ENCODE assay signal across 14 cellular contexts in genomic region chr7:134730359-134730758, GRCh38. TPM values are rescaled to one million over a fixed set of nuclear protein-coding genes. Genes with fewer than 3 reads are reported as not detected.
DNase-seq lines count a peak whose midpoint lies in the region; ATAC-seq and TF ChIP-seq lines count a peak whose summit lies in the region.
"Had no signal": no experiment of that assay in that cellular context is flagged by ENCODE, and none has a peak within 500 bp of the region (broad histone marks: within the 10 kb centered on the region; RNA-seq: fewer than 3 reads in every experiment).

No MANE protein-coding gene starts in this region.

- no peak overlapping the region for H3K4me3 Mint-ChIP-seq in activated T-helper 17 cell treated with anti-CD3 and anti-CD28 coated beads, Interleukin-2, amount 50 U/mL, for 72 hours
- H3K4me3 Mint-ChIP-seq: central memory CD8-positive, alpha-beta T cell had no signal

- no peak for TF ChIP-seq EP300 in sigmoid colon (IDR thresholded peaks at IDR 0.05)

- H3K9ac ChIP-seq in BLaER1 treated with 17β-estradiol and CSF1 and Interleukin-3, amounts not matched to agents 10 nM and 100 nM, result no peak overlapping the region

- TF ChIP-seq POLR2A in sigmoid colon (IDR thresholded peaks at IDR 0.05), result no peak

- no peak for TF ChIP-seq CTCF in fibroblast of the aortic adventitia (IDR thresholded peaks at IDR 0.05; ENCODE audit: insufficient read depth, low read length)
- TF ChIP-seq CTCF in sigmoid colon (IDR thresholded peaks at IDR 0.05), result no peak

- H4K20me1 ChIP-seq in BLaER1 treated with 17β-estradiol and CSF1 and Interleukin-3, amounts not matched to agents 10 nM and 100 nM, result no peaks in the 10 kb centered on the region

- H3K27me3 ChIP-seq in BLaER1 treated with 17β-estradiol and CSF1 and Interleukin-3, amounts not matched to agents 10 nM and 100 nM, result no peaks in the 10 kb centered on the region
- no peaks in the 10 kb centered on the region for H3K27me3 ChIP-seq in sigmoid colon
- H3K27me3 ChIP-seq: BE2C, left lung had no signal

- peak overlapping the region in 7 of 11 experiments; percentile 3 to 49 (median 46); a peak in 7 of 22 replicates for H3K4me2 ChIP-seq in BLaER1 treated with 17β-estradiol and CSF1 and Interleukin-3, amounts not matched to agents 10 nM and 100 nM

- intact Hi-C loops in sigmoid colon (cut with DNase I), result no loop called here

- H3K4me3 ChIP-seq in BLaER1 treated with 17β-estradiol and CSF1 and Interleukin-3, amounts not matched to agents 10 nM and 100 nM, result no peak overlapping the region
- H3K4me3 ChIP-seq in fibroblast of the aortic adventitia (ENCODE audit: low read depth, low read length), result peak overlapping the region; percentile 19
- H3K4me3 ChIP-seq in sigmoid colon, result peak overlapping the region in 2 of 4 donors; percentile 5 to 17
- H3K4me3 ChIP-seq: left lung had no signal

- peaks cover 20% of the 10 kb centered on the region for H3K4me1 Mint-ChIP-seq in activated T-helper 17 cell treated with anti-CD3 and anti-CD28 coated beads, Interleukin-2, amount 50 U/mL, for 72 hours
- H3K4me1 Mint-ChIP-seq: central memory CD8-positive, alpha-beta T cell had no signal

- WGBS in sigmoid colon, 2 donors, result 3 to 35% methylated on average over 1 of the region's 1 CpG

- H3K27ac ChIP-seq in BLaER1 treated with 17β-estradiol and CSF1 and Interleukin-3, amounts not matched to agents 10 nM and 100 nM, result no peak overlapping the region
- H3K27ac ChIP-seq in sigmoid colon, result peak overlapping the region; percentile 75 to 92 (median 82)

- peaks cover 8% of the 10 kb centered on the region for H3K9me3 Mint-ChIP-seq in activated T-helper 17 cell treated with anti-CD3 and anti-CD28 coated beads, Interleukin-2, amount 50 U/mL, for 72 hours
- H3K9me3 Mint-ChIP-seq: central memory CD8-positive, alpha-beta T cell had no signal

- peaks cover 0 to 33% (median 18%) of the 10 kb centered on the region in 11 experiments; a peak in 19 of 22 replicates for H3K9me3 ChIP-seq in BLaER1 treated with 17β-estradiol and CSF1 and Interleukin-3, amounts not matched to agents 10 nM and 100 nM (replicated peaks in 1 of 11)
- H3K9me3 ChIP-seq in sigmoid colon, result no peaks in the 10 kb centered on the region
- H3K9me3 ChIP-seq: BE2C, left lung had no signal

- peak overlapping the region; percentile 58 for H3K27ac Mint-ChIP-seq in activated T-helper 17 cell treated with anti-CD3 and anti-CD28 coated beads, Interleukin-2, amount 50 U/mL, for 72 hours

- H3K27me3 Mint-ChIP-seq in activated T-helper 17 cell treated with anti-CD3 and anti-CD28 coated beads, Interleukin-2, amount 50 U/mL, for 72 hours, result peaks cover 4% of the 10 kb centered on the region
- H3K27me3 Mint-ChIP-seq: central memory CD8-positive, alpha-beta T cell had no signal

- ATAC-seq in activated T-helper 17 cell treated with anti-CD3 and anti-CD28 coated beads, Interleukin-2, amount 50 U/mL, for 72 hours (replicated peaks), result no peak
- ATAC-seq in HG02610 (IDR thresholded peaks at IDR 0.05; ENCODE audit: unreplicated experiment) (no peak), HG03039 (IDR thresholded peaks at IDR 0.05; ENCODE audit: unreplicated experiment) (no peak)
- ATAC-seq: left lung had no signal

- H3K36me3 Mint-ChIP-seq in activated T-helper 17 cell treated with anti-CD3 and anti-CD28 coated beads, Interleukin-2, amount 50 U/mL, for 72 hours (ENCODE audit: low read depth), result no peaks in the 10 kb centered on the region

- DNase-seq in fibroblast of the aortic adventitia (ENCODE audit: low read depth), result peak; percentile 85
- DNase-seq in sigmoid colon, result no peak
- DNase-seq in NCI-H2171 (lab: John Stamatoyannopoulos, UW), result no peak
- DNase-seq in NCI-H69 (lab: John Stamatoyannopoulos, UW), result no peak
- DNase-seq: activated T-cell treated with anti-CD3 and anti-CD28 coated beads, Interleukin-2, amount 50 U/mL, for 48 hours; BE2C; left lung; MV-4-11; NCI-H2227 treated with DMSO at 0.1 percent for 48 hours had no signal

- peaks cover 26 to 60% (median 39%) of the 10 kb centered on the region in 10 experiments for H3K4me1 ChIP-seq in BLaER1 treated with 17β-estradiol and CSF1 and Interleukin-3, amounts not matched to agents 10 nM and 100 nM
- peaks cover 0 to 55% (median 38%) of the 10 kb centered on the region in 4 donors for H3K4me1 ChIP-seq in sigmoid colon
- H3K4me1 ChIP-seq: BE2C, left lung had no signal

- 0 out of 22 replicates have a peak, but pooled peaks cover 0 to 4% (median 0%) of the 10 kb centered on the region in 11 experiments for H3K36me3 ChIP-seq in BLaER1 treated with 17β-estradiol and CSF1 and Interleukin-3, amounts not matched to agents 10 nM and 100 nM
- H3K36me3 ChIP-seq in sigmoid colon, result no peaks in the 10 kb centered on the region
- H3K36me3 ChIP-seq: BE2C, left lung had no signal

RNA-seq across cellular contexts. Expression of gene CALD1, which starts 49.1 kb away (rescaled TPM):
- 10 to 100 TPM in 1 of 2 donors, 1 to 10 TPM in 1; 4.0 to 27.2 TPM for total RNA-seq in activated T-helper 17 cell treated with anti-CD3 and anti-CD28 coated beads, Interleukin-2, amount 50 U/mL, for 72 hours
- 201 and 686 TPM in 2 replicates for total RNA-seq in fibroblast of the aortic adventitia (ENCODE audit: low replicate concordance)
- 1,000 to 10,000 TPM; 1,069 to 2,150 (median 1,500) TPM for total RNA-seq in sigmoid colon
- polyA plus RNA-seq in sigmoid colon, result 100 to 1,000 TPM in 1 of 3 donors, 10 to 100 TPM in 2; 34.7 to 125 (median 79.3) TPM

Comparison
In these comparisons a context has a peak if more than half of its experiments do, and no peak if none do; other contexts are left out.
1. H3K27ac ChIP-seq: peak in sigmoid colon (4 of 4); none in BLaER1 treated with 17β-estradiol and CSF1 and Interleukin-3, amounts not matched to agents 10 nM and 100 nM (0 of 11).